9 cellular contexts compared by ENCODE assay signal in the genomic region with DNA sequence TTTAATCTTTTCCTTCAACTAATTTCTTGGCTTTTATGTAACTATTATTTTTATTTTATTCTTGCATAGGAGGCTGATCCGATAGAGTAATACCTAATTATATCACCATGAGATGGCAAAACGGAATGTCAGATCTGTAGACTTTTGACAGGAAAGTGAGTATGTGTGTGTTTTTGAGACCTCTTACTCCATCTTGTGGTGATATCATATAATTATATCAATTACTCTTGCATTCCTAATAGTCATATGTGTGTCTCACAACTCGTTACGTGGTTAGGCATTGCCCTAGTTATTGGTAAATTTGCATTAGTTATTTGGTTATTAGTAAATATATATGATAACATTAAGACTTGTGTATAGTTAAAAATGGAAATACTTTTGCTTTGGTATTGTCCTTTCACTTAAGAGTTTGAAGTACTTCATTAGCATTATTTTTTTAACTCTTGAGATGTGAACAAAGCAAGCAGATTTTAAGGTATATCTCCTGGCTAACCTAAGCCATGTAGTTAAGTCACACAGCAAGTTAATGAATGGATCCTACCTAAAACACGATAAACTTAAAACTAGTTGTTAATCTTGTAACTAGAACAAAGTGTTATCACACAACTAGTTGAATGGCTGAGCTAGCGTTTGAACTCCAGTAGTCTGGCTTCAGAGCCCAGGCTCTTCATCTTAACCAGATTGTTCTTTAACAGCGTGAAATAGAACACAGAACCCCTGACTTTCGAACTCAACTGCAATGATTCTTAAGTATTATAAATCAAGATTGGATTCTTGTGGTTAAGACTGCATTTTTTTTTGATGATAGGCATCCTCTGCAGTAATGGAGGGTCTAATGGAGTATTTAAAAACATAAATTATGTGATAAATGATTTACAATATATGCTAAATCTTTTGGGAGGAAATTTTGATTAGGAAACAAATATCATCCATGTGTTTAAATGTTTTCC.
DNase-seq lines count a peak whose midpoint lies in the region; ATAC-seq and TF ChIP-seq lines count a peak whose summit lies in the region.
"Had no signal": no experiment of that assay in that cellular context is flagged by ENCODE, and none has a peak within 500 bp of the region (broad histone marks: within the 10 kb centered on the region; RNA-seq: fewer than 3 reads in every experiment).

No MANE protein-coding gene starts in this region.

- H4K20me1 ChIP-seq in GM23338 (replicated peaks; ENCODE audit: insufficient read depth): no peaks in the 10 kb centered on the region

- no peaks in the 10 kb centered on the region; the same call in 2 of the 3 replicates for H3K9me3 Mint-ChIP-seq in GM23338

- H3K27me3 ChIP-seq in GM23338 (ENCODE audit: insufficient read depth) (no peaks in the 10 kb centered on the region), dorsolateral prefrontal cortex (no peaks in the 10 kb centered on the region), psoas muscle (ENCODE audit: insufficient read depth in 3 of 3, low read length in 2 of 3) (no peaks in the 10 kb centered on the region)

- WGBS in psoas muscle, 3 donors: 38 to 63% (median 54%) methylated on average over 8 of the region's 8 CpGs

- DNase-seq in GM10248 (ENCODE audit: extremely low spot score) (peak; percentile 24), GM23338 (ENCODE audit: low spot score) (peak; percentile 41), NCI-H226 (peak; percentile 33), dorsolateral prefrontal cortex (no peak), psoas muscle (no peak), amniotic stem cell (lab: John Stamatoyannopoulos, UW) (no peak), CD1c-positive myeloid dendritic cell (ENCODE audit: extremely low spot score) (no peak)
- DNase-seq: right cardiac atrium had no signal

- H2AFZ ChIP-seq in GM23338: no peak overlapping the region

- H3K36me3 Mint-ChIP-seq in GM23338 (ENCODE audit: low read depth): no peaks in the 10 kb centered on the region

- H3K27ac Mint-ChIP-seq in GM23338: no peak overlapping the region

- POLR2A ChIA-PET in GM10248 (lab: Yijun Ruan, JAX): no interaction called here

- H3F3A ChIP-seq in GM23338 (replicated peaks; ENCODE audit: low read depth): no peaks in the 10 kb centered on the region

- H3K4me3 Mint-ChIP-seq in GM23338: no peak overlapping the region

- no peaks in the 10 kb centered on the region for H3K36me3 ChIP-seq in GM23338 (ENCODE audit: insufficient read depth)
- no peaks in the 10 kb centered on the region for H3K36me3 ChIP-seq in psoas muscle (ENCODE audit: insufficient read depth in 1 of 2, low read depth in 1 of 2)

- TF ChIP-seq CTCF in GM10248 (IDR thresholded peaks at IDR 0.05; ENCODE audit: control extremely low read depth, extremely low read depth, low read depth, missing control alignments) (peak; percentile 26), GM23338 (conservative IDR thresholded peaks at IDR 0.05; ENCODE audit: low read depth in 2 of 2) (peak; percentile 51 to 57), dorsolateral prefrontal cortex (IDR thresholded peaks at IDR 0.05 in 54 of 56, conservative IDR thresholded peaks at IDR 0.05 in 2 of 56; ENCODE audit: low read depth in 1 of 56, partially characterized antibody in 56 of 56) (peak in 54 of 56 donors; percentile 11 to 74 (median 47)), psoas muscle (IDR thresholded peaks at IDR 0.05) (peak; percentile 26)

- H3K4me3 ChIP-seq in GM23338: no peak overlapping the region
- H3K4me3 ChIP-seq in dorsolateral prefrontal cortex: no peak overlapping the region
- H3K4me3 ChIP-seq in psoas muscle: no peak overlapping the region

- CTCF ChIA-PET in GM10248 (lab: Yijun Ruan, JAX): interaction anchor here (0.7 to 2.2 kb wide), 7 partner anchors 10 to 29 kb away, joined by 3 to 9 read pairs (median 3); no protein-coding TSS in a partner anchor

- intact Hi-C loops in dorsolateral prefrontal cortex (cut with DNase I) (no loop called here), psoas muscle (cut with DNase I) (no loop called here)

- no peaks in the 10 kb centered on the region for H3K9me3 ChIP-seq in psoas muscle

- no peaks in the 10 kb centered on the region for H3K9me2 ChIP-seq in GM23338 (ENCODE audit: insufficient read depth)

- no peak overlapping the region for H3K4me2 ChIP-seq in GM23338

- H3K27ac ChIP-seq in GM23338 (ENCODE audit: low read depth) (no peak overlapping the region), dorsolateral prefrontal cortex (no peak overlapping the region), psoas muscle (no peak overlapping the region)

- no peaks in the 10 kb centered on the region for H3K4me1 Mint-ChIP-seq in GM23338

- ATAC-seq in GM23338 (no peak), psoas muscle (peak in 2 of 4 donors; percentile 38 to 57), HG03095 (IDR thresholded peaks at IDR 0.05; ENCODE audit: unreplicated experiment) (no peak)

- no peaks in the 10 kb centered on the region for H3K27me3 Mint-ChIP-seq in GM23338 (ENCODE audit: insufficient read depth, low read depth, poor library complexity)

- no peaks in the 10 kb centered on the region for H3K79me2 ChIP-seq in GM23338 (replicated peaks; ENCODE audit: insufficient read depth)

- no peaks in the 10 kb centered on the region for H3K4me1 ChIP-seq in GM23338 (ENCODE audit: insufficient read depth)
- H3K4me1 ChIP-seq in psoas muscle: peaks cover 3% of the 10 kb centered on the region

TF ChIP-seq in GM23338, 12 proteins besides CTCF, POLR2A, EP300 and RAD21 (continues in another document):
- TF ChIP-seq EZH2 (IDR thresholded peaks at IDR 0.05; ENCODE audit: low read depth, unreplicated experiment) (no peak), ZNF114 (CRISPR knock-in tag; IDR thresholded peaks at IDR 0.05) (no peak), ETS1 (IDR thresholded peaks at IDR 0.05) (no peak), POLR2AphosphoS5 (IDR thresholded peaks at IDR 0.05; ENCODE audit: low read depth) (no peak), ZNF331 (CRISPR knock-in tag; IDR thresholded peaks at IDR 0.05; ENCODE audit: low read depth) (no peak), EZH2phosphoT487 (IDR thresholded peaks at IDR 0.05; ENCODE audit: unreplicated experiment) (no peak), NANOG (IDR thresholded peaks at IDR 0.05; ENCODE audit: borderline replicate concordance) (no peak)
- TF ChIP-seq, protein P1, sequence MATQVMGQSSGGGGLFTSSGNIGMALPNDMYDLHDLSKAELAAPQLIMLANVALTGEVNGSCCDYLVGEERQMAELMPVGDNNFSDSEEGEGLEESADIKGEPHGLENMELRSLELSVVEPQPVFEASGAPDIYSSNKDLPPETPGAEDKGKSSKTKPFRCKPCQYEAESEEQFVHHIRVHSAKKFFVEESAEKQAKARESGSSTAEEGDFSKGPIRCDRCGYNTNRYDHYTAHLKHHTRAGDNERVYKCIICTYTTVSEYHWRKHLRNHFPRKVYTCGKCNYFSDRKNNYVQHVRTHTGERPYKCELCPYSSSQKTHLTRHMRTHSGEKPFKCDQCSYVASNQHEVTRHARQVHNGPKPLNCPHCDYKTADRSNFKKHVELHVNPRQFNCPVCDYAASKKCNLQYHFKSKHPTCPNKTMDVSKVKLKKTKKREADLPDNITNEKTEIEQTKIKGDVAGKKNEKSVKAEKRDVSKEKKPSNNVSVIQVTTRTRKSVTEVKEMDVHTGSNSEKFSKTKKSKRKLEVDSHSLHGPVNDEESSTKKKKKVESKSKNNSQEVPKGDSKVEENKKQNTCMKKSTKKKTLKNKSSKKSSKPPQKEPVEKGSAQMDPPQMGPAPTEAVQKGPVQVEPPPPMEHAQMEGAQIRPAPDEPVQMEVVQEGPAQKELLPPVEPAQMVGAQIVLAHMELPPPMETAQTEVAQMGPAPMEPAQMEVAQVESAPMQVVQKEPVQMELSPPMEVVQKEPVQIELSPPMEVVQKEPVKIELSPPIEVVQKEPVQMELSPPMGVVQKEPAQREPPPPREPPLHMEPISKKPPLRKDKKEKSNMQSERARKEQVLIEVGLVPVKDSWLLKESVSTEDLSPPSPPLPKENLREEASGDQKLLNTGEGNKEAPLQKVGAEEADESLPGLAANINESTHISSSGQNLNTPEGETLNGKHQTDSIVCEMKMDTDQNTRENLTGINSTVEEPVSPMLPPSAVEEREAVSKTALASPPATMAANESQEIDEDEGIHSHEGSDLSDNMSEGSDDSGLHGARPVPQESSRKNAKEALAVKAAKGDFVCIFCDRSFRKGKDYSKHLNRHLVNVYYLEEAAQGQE (IDR thresholded peaks at IDR 0.05; ENCODE audit: unreplicated experiment): no peak

Comparison
In these comparisons a context has a peak if more than half of its experiments do, and no peak if none do; other contexts are left out.
1. DNase-seq: peak in GM10248 (single experiment), GM23338 (single experiment) and NCI-H226 (single experiment); none in dorsolateral prefrontal cortex (0 of 10), psoas muscle (0 of 2), amniotic stem cell (single experiment) and CD1c-positive myeloid dendritic cell (single experiment).
2. Peak in every context shown above with its lines, with median percentiles within 50 percentile points of each other: CTCF ChIP-seq.